17 cellular contexts compared by ENCODE assay signal in the genomic region with DNA sequence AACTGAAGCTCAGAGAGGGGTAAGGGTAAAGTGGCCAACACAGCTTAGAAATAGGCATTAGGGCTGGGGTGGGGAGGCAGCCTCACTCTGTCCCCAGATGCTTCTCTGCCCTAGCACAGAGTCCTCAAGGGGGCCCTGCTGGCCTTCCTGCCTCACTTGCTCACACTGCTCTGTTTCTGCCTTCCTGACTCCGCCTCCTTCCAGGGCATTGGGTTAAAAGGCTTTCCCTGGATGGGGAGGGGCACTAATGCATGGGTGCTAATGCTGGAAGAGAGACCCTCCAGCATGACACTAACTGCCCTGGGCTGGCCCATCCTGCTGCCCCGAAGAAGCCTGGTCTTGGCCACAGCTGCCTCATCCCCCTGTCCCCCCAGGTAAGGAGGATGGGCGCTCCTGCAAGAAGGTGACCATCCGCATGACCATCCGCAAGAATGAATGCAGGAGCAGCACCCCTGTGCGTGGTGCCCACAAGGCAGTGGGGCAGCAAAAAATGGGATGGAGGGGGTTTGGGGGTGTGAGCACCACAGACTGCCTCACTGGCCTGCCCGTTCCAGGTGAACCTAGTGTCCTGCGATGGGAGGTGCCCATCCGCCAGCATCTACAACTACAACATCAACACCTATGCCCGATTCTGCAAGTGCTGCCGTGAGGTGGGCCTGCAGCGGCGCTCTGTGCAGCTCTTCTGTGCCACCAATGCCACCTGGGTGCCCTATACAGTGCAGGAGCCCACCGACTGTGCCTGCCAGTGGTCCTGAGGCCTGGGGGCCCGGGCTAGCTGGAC.
A peak's percentile ranks its signal among the peaks of the same experiment; 100 is the strongest.
DNase-seq lines count a peak whose midpoint lies in the region; ATAC-seq and TF ChIP-seq lines count a peak whose summit lies in the region.
"Had no signal": no experiment of that assay in that cellular context is flagged by ENCODE, and none has a peak within 500 bp of the region (broad histone marks: within the 10 kb centered on the region; RNA-seq: fewer than 3 reads in every experiment).

No MANE protein-coding gene starts in this region.

- in situ Hi-C loops in GM13977 (cut with MboI; ENCODE audit: low pct_unique_long_range_greater_than_20kb, low sequenced_read_pairs, unreplicated experiment), result no loop called here

- H3K27me3 ChIP-seq in WERI-Rb-1 (ENCODE audit: insufficient read depth, low read depth, severe bottlenecking), result no peaks in the 10 kb centered on the region
- H3K27me3 ChIP-seq in Peyer's patch, result no peaks in the 10 kb centered on the region

- no peak overlapping the region for H3K4me3 ChIP-seq in WERI-Rb-1 (ENCODE audit: low read depth, low read length)
- no peak overlapping the region for H3K4me3 ChIP-seq in Peyer's patch
- H3K4me3 ChIP-seq: PC-9 had no signal

- no peaks in the 10 kb centered on the region for H3K4me1 Mint-ChIP-seq in effector memory CD8-positive, alpha-beta T cell (ENCODE audit: low read depth in 2 of 2)
- H3K4me1 Mint-ChIP-seq: CD8-positive, alpha-beta memory T cell had no signal

- TF ChIP-seq POLR2A in Peyer's patch (IDR thresholded peaks at IDR 0.05), result no peak

- TF ChIP-seq CTCF in GM13977 (IDR thresholded peaks at IDR 0.05; ENCODE audit: extremely low read depth, insufficient read depth, missing control alignments) (no peak), WERI-Rb-1 (IDR thresholded peaks at IDR 0.05; ENCODE audit: low read depth, low read length) (peak; percentile 55), Peyer's patch (IDR thresholded peaks at IDR 0.05) (no peak)

- H3K27ac ChIP-seq in WERI-Rb-1, result no peak overlapping the region
- no peak overlapping the region for H3K27ac ChIP-seq in Peyer's patch
- H3K27ac ChIP-seq: PC-9 had no signal

- H3K27ac Mint-ChIP-seq in effector memory CD8-positive, alpha-beta T cell, result no peak overlapping the region
- H3K27ac Mint-ChIP-seq: CD8-positive, alpha-beta memory T cell; T-helper 1 cell treated with Interleukin-12 subunit alpha and Interleukin-12 subunit beta and Interleukin-4 antibody, amounts not matched to agents 30 μg/mL and 1 μg/mL, for 36 hours had no signal

- DNase-seq in D341Med (ENCODE audit: low spot score) (peak; percentile 18), GM13977 (ENCODE audit: low spot score) (peak; percentile 3), WERI-Rb-1 (peak; percentile 49), iPS-NIHi7 (ENCODE audit: extremely low spot score) (peak; percentile 43), Peyer's patch (no peak)
- no peak for DNase-seq in effector memory CD8-positive, alpha-beta T cell
- DNase-seq: C1 segment of cervical spinal cord; CD8-positive, alpha-beta memory T cell; DMS79; NCI-H1105; NCI-H2081 treated with DMSO at 0.1 percent for 48 hours; NCI-H510A; NCI-H748 treated with DMSO at 0.1 percent for 48 hours; PC-9 had no signal

- H3K9me3 ChIP-seq in WERI-Rb-1 (ENCODE audit: severe bottlenecking), result peaks cover 6% of the 10 kb centered on the region
- no peaks in the 10 kb centered on the region for H3K9me3 ChIP-seq in Peyer's patch

- peaks cover 32 to 64% of the 10 kb centered on the region in 2 donors for H3K27me3 Mint-ChIP-seq in effector memory CD8-positive, alpha-beta T cell

- H3K4me1 ChIP-seq in Peyer's patch, result no peaks in the 10 kb centered on the region

- H3K4me3 Mint-ChIP-seq in effector memory CD8-positive, alpha-beta T cell, result no peak overlapping the region
- H3K4me3 Mint-ChIP-seq: CD8-positive, alpha-beta memory T cell; T-helper 1 cell treated with Interleukin-12 subunit alpha and Interleukin-12 subunit beta and Interleukin-4 antibody, amounts not matched to agents 30 μg/mL and 1 μg/mL, for 36 hours had no signal

- no peaks in the 10 kb centered on the region for H3K36me3 Mint-ChIP-seq in effector memory CD8-positive, alpha-beta T cell (ENCODE audit: insufficient read depth)
- H3K36me3 Mint-ChIP-seq: CD8-positive, alpha-beta memory T cell had no signal

- ATAC-seq in effector memory CD8-positive, alpha-beta T cell (replicated peaks), result no peak
- ATAC-seq in GM18873 (IDR thresholded peaks at IDR 0.05; ENCODE audit: low FRiP score, unreplicated experiment) (no peak), HG03139 (IDR thresholded peaks at IDR 0.05; ENCODE audit: unreplicated experiment) (no peak)

- H3K36me3 ChIP-seq in WERI-Rb-1 (no peaks in the 10 kb centered on the region), Peyer's patch (no peaks in the 10 kb centered on the region)

- H3K9me3 Mint-ChIP-seq in effector memory CD8-positive, alpha-beta T cell, result peaks cover 0 to 10% of the 10 kb centered on the region in 2 donors
- H3K9me3 Mint-ChIP-seq: T-helper 1 cell treated with Interleukin-12 subunit alpha and Interleukin-12 subunit beta and Interleukin-4 antibody, amounts not matched to agents 30 μg/mL and 1 μg/mL, for 36 hours had no signal

Comparison
In these comparisons a context has a peak if more than half of its experiments do, and no peak if none do; other contexts are left out.
1. DNase-seq: peak in D341Med (single experiment), GM13977 (single experiment), WERI-Rb-1 (single experiment) and iPS-NIHi7 (single experiment); none in effector memory CD8-positive, alpha-beta T cell (0 of 3) and Peyer's patch (0 of 3).